7 cellular contexts compared by ENCODE assay signal in the genomic region with DNA sequence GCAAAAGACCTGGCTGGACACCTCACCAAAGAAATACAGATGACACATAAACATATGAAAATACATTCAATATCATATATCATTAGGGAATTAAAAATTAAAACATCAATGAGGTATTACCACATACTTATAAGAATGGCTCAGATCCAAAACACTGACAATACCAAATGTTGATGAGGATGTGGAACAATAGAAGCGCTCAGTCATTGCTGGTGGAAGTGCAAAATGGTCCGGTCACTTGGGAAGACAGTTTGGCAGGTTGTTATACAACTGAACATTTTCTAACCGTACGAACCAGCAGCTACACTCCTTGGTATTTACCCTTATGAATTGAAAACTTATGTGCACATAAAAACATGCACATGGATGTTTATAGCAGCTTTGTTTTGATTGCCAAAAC.
"Had no signal": no experiment of that assay in that cellular context is flagged by ENCODE, and none has a peak within 500 bp of the region (broad histone marks: within the 10 kb centered on the region; RNA-seq: fewer than 3 reads in every experiment).

No MANE protein-coding gene starts in this region.

- H3K4me3 Mint-ChIP-seq: HFFc6, IgD-negative memory B cell had no signal

- H3K27me3 Mint-ChIP-seq: IgD-negative memory B cell had no signal

- ATAC-seq: HCT116, HepG2 had no signal

- H3K27ac Mint-ChIP-seq: HFFc6, IgD-negative memory B cell had no signal

- H3K9me3 Mint-ChIP-seq: HFFc6 had no signal

- DNase-seq: GM23248, GOT3, H7, HFFc6 had no signal
